Comparison of ENCODE assay signal across 24 cellular contexts in genomic region chr4:185853841-185854240, GRCh38. TPM values are rescaled to one million over a fixed set of nuclear protein-coding genes. Genes with fewer than 3 reads are reported as not detected.
"Had no signal": no experiment of that assay in that cellular context is flagged by ENCODE, and none has a peak within 500 bp of the region (broad histone marks: within the 10 kb centered on the region; RNA-seq: fewer than 3 reads in every experiment).

No MANE protein-coding gene starts in this region.

- H3K4me3 ChIP-seq: cardiac muscle cell, gastrocnemius medialis, hepatocyte, ovary, prostate gland, sigmoid colon, suprapubic skin, tibial artery had no signal

- H3K4me3 Mint-ChIP-seq: activated CD4-positive, alpha-beta T cell treated with anti-CD3 and anti-CD28 coated beads, Interleukin-2, amount 10 ng/mL, durations not matched to agents 7 days and 5 days; activated CD8-positive, alpha-beta T cell treated with anti-CD3 and anti-CD28 coated beads for 36 hours; activated T-cell treated with anti-CD3 and anti-CD28 coated beads, Interleukin-2, amount 50 U/mL, for 4 hours; activated T-helper 17 cell treated with anti-CD3 and anti-CD28 coated beads, Interleukin-2, amount 50 U/mL, for 72 hours; mesothelial cell of epicardium; naive thymus-derived CD4-positive, alpha-beta T cell; WTC11 had no signal

- H3K4me1 ChIP-seq: gastrocnemius medialis, prostate gland, suprapubic skin, tibial artery had no signal

- ATAC-seq: activated CD8-positive, alpha-beta T cell treated with anti-CD3 and anti-CD28 coated beads for 36 hours; activated T-cell treated with anti-CD3 and anti-CD28 coated beads, Interleukin-2, amount 50 U/mL, for 4 hours; activated T-helper 17 cell treated with anti-CD3 and anti-CD28 coated beads, Interleukin-2, amount 50 U/mL, for 72 hours; gastrocnemius medialis; left cardiac atrium; naive thymus-derived CD4-positive, alpha-beta T cell; WTC11 had no signal

- DNase-seq: activated CD4-positive, alpha-beta T cell treated with anti-CD3 and anti-CD28 coated beads for 1 hour; activated CD4-positive, alpha-beta T cell treated with anti-CD3 and anti-CD28 coated beads, Interleukin-2, amount 10 ng/mL, durations not matched to agents 7 days and 5 days; activated CD8-positive, alpha-beta T cell treated with anti-CD3 and anti-CD28 coated beads for 36 hours; activated gamma-delta T cell treated with Interleukin-2 at 50 U/mL for 16 hours; activated naive CD4-positive, alpha-beta T cell treated with anti-CD3 and anti-CD28 coated beads, Interleukin-2, amount 50 U/mL, for 16 hours; activated T-cell treated with anti-CD3 and anti-CD28 coated beads, Interleukin-2, amount 50 U/mL, for 4 hours; gastrocnemius medialis; islet precursor cell; left cardiac atrium; naive thymus-derived CD4-positive, alpha-beta T cell; ovary; sigmoid colon; stimulated activated CD4-positive, alpha-beta T cell treated with anti-CD3 and anti-CD28 coated beads, Interleukin-15, amount 100 ng/mL, for 24 hours; stimulated activated CD4-positive, alpha-beta T cell treated with anti-CD3 and anti-CD28 coated beads, Interleukin-2, amount 100 ng/mL, for 24 hours; stimulated activated naive CD4-positive, alpha-beta T cell; T-helper 2 cell; tibial artery had no signal

- H3K4me1 Mint-ChIP-seq: activated CD4-positive, alpha-beta T cell treated with anti-CD3 and anti-CD28 coated beads, Interleukin-2, amount 10 ng/mL, durations not matched to agents 7 days and 5 days; activated T-helper 17 cell treated with anti-CD3 and anti-CD28 coated beads, Interleukin-2, amount 50 U/mL, for 72 hours; mesothelial cell of epicardium; naive thymus-derived CD4-positive, alpha-beta T cell had no signal

- H3K9me3 ChIP-seq: gastrocnemius medialis, ovary, prostate gland, sigmoid colon, suprapubic skin, tibial artery had no signal

- H3K27ac Mint-ChIP-seq: activated CD4-positive, alpha-beta T cell treated with anti-CD3 and anti-CD28 coated beads, Interleukin-2, amount 10 ng/mL, durations not matched to agents 7 days and 5 days; activated CD8-positive, alpha-beta T cell treated with anti-CD3 and anti-CD28 coated beads for 36 hours; activated T-helper 17 cell treated with anti-CD3 and anti-CD28 coated beads, Interleukin-2, amount 50 U/mL, for 72 hours; mesothelial cell of epicardium; naive thymus-derived CD4-positive, alpha-beta T cell; WTC11 had no signal

- H3K79me2 ChIP-seq: hepatocyte had no signal

- H3K27ac ChIP-seq: cardiac muscle cell, gastrocnemius medialis, hepatocyte, ovary, prostate gland, sigmoid colon, suprapubic skin, tibial artery had no signal

- H3K4me2 ChIP-seq: hepatocyte had no signal

- H3K9me3 Mint-ChIP-seq: activated CD4-positive, alpha-beta T cell treated with anti-CD3 and anti-CD28 coated beads, Interleukin-2, amount 10 ng/mL, durations not matched to agents 7 days and 5 days had no signal

- H2AFZ ChIP-seq: hepatocyte had no signal

- H3K36me3 ChIP-seq: cardiac muscle cell, gastrocnemius medialis, ovary, prostate gland, sigmoid colon, suprapubic skin, tibial artery had no signal

- H3K36me3 Mint-ChIP-seq: naive thymus-derived CD4-positive, alpha-beta T cell had no signal

- H3K27me3 ChIP-seq: cardiac muscle cell, gastrocnemius medialis, hepatocyte, ovary, sigmoid colon, suprapubic skin, tibial artery had no signal

- H3K27me3 Mint-ChIP-seq: activated CD4-positive, alpha-beta T cell treated with anti-CD3 and anti-CD28 coated beads, Interleukin-2, amount 10 ng/mL, durations not matched to agents 7 days and 5 days had no signal

RNA-seq across cellular contexts. Expression of gene SORBS2, which starts 41.8 kb away (rescaled TPM):
- total RNA-seq: activated CD4-positive, alpha-beta T cell treated with anti-CD3 and anti-CD28 coated beads, Interleukin-2, amount 10 ng/mL, durations not matched to agents 7 days and 5 days; activated CD8-positive, alpha-beta T cell treated with anti-CD3 and anti-CD28 coated beads for 36 hours; activated T-helper 17 cell treated with anti-CD3 and anti-CD28 coated beads, Interleukin-2, amount 50 U/mL, for 72 hours had no signal
